ENCODE assay signal across 1 cellular context in the genomic region with DNA sequence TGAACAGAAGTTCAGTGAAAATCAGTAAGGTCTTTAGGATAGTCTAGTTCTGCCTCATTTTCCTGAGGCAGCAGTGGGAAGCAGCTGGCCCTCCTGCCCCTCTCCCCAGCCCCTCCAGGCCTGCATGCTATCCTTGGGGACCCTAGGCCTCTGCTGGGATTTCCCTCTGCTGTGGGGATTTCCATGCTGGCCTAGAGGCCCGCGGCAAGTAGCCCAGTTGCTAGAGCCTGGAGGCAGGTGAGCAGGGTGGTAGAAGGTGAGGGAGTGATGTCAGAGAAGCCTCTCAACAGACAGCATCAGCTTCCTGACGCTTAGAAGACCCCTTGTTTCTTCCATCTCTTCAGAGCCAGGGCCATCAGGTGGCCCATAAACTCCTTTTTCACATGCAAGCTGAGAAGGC.
TF ChIP-seq lines count a peak whose summit lies in the region.

No MANE protein-coding gene starts in this region.

TF ChIP-seq in WTC11, 78 proteins besides CTCF, POLR2A, EP300 and RAD21 (continued from another document):
- TF ChIP-seq, protein P1, sequence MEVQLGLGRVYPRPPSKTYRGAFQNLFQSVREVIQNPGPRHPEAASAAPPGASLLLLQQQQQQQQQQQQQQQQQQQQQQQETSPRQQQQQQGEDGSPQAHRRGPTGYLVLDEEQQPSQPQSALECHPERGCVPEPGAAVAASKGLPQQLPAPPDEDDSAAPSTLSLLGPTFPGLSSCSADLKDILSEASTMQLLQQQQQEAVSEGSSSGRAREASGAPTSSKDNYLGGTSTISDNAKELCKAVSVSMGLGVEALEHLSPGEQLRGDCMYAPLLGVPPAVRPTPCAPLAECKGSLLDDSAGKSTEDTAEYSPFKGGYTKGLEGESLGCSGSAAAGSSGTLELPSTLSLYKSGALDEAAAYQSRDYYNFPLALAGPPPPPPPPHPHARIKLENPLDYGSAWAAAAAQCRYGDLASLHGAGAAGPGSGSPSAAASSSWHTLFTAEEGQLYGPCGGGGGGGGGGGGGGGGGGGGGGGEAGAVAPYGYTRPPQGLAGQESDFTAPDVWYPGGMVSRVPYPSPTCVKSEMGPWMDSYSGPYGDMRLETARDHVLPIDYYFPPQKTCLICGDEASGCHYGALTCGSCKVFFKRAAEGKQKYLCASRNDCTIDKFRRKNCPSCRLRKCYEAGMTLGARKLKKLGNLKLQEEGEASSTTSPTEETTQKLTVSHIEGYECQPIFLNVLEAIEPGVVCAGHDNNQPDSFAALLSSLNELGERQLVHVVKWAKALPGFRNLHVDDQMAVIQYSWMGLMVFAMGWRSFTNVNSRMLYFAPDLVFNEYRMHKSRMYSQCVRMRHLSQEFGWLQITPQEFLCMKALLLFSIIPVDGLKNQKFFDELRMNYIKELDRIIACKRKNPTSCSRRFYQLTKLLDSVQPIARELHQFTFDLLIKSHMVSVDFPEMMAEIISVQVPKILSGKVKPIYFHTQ (CRISPR knock-in tag; IDR thresholded peaks at IDR 0.05) = no peak
- TF ChIP-seq GRHL2 (CRISPR knock-in tag; IDR thresholded peaks at IDR 0.05; ENCODE audit: insufficient replicate concordance, severe bottlenecking) (no peak), SP1 (CRISPR knock-in tag; conservative IDR thresholded peaks at IDR 0.05) (no peak), NR3C1 (CRISPR knock-in tag; conservative IDR thresholded peaks at IDR 0.05; ENCODE audit: low read depth) (no peak), NFATC4 (CRISPR knock-in tag; IDR thresholded peaks at IDR 0.05) (no peak), FOXK1 (CRISPR knock-in tag; IDR thresholded peaks at IDR 0.05) (no peak), NFE2L1 (CRISPR knock-in tag; IDR thresholded peaks at IDR 0.05) (no peak), ZNF138 (CRISPR knock-in tag; conservative IDR thresholded peaks at IDR 0.05) (no peak), ZNF416 (CRISPR knock-in tag; IDR thresholded peaks at IDR 0.05) (no peak)
- TF ChIP-seq, protein P2, sequence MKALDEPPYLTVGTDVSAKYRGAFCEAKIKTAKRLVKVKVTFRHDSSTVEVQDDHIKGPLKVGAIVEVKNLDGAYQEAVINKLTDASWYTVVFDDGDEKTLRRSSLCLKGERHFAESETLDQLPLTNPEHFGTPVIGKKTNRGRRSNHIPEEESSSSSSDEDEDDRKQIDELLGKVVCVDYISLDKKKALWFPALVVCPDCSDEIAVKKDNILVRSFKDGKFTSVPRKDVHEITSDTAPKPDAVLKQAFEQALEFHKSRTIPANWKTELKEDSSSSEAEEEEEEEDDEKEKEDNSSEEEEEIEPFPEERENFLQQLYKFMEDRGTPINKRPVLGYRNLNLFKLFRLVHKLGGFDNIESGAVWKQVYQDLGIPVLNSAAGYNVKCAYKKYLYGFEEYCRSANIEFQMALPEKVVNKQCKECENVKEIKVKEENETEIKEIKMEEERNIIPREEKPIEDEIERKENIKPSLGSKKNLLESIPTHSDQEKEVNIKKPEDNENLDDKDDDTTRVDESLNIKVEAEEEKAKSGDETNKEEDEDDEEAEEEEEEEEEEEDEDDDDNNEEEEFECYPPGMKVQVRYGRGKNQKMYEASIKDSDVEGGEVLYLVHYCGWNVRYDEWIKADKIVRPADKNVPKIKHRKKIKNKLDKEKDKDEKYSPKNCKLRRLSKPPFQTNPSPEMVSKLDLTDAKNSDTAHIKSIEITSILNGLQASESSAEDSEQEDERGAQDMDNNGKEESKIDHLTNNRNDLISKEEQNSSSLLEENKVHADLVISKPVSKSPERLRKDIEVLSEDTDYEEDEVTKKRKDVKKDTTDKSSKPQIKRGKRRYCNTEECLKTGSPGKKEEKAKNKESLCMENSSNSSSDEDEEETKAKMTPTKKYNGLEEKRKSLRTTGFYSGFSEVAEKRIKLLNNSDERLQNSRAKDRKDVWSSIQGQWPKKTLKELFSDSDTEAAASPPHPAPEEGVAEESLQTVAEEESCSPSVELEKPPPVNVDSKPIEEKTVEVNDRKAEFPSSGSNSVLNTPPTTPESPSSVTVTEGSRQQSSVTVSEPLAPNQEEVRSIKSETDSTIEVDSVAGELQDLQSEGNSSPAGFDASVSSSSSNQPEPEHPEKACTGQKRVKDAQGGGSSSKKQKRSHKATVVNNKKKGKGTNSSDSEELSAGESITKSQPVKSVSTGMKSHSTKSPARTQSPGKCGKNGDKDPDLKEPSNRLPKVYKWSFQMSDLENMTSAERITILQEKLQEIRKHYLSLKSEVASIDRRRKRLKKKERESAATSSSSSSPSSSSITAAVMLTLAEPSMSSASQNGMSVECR (CRISPR knock-in tag; IDR thresholded peaks at IDR 0.05; ENCODE audit: borderline replicate concordance) = no peak
- TF ChIP-seq, protein P3, sequence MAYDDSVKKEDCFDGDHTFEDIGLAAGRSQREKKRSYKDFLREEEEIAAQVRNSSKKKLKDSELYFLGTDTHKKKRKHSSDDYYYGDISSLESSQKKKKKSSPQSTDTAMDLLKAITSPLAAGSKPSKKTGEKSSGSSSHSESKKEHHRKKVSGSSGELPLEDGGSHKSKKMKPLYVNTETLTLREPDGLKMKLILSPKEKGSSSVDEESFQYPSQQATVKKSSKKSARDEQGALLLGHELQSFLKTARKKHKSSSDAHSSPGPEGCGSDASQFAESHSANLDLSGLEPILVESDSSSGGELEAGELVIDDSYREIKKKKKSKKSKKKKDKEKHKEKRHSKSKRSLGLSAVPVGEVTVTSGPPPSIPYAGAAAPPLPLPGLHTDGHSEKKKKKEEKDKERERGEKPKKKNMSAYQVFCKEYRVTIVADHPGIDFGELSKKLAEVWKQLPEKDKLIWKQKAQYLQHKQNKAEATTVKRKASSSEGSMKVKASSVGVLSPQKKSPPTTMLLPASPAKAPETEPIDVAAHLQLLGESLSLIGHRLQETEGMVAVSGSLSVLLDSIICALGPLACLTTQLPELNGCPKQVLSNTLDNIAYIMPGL (CRISPR knock-in tag; IDR thresholded peaks at IDR 0.05) = no peak
- TF ChIP-seq, protein P4, sequence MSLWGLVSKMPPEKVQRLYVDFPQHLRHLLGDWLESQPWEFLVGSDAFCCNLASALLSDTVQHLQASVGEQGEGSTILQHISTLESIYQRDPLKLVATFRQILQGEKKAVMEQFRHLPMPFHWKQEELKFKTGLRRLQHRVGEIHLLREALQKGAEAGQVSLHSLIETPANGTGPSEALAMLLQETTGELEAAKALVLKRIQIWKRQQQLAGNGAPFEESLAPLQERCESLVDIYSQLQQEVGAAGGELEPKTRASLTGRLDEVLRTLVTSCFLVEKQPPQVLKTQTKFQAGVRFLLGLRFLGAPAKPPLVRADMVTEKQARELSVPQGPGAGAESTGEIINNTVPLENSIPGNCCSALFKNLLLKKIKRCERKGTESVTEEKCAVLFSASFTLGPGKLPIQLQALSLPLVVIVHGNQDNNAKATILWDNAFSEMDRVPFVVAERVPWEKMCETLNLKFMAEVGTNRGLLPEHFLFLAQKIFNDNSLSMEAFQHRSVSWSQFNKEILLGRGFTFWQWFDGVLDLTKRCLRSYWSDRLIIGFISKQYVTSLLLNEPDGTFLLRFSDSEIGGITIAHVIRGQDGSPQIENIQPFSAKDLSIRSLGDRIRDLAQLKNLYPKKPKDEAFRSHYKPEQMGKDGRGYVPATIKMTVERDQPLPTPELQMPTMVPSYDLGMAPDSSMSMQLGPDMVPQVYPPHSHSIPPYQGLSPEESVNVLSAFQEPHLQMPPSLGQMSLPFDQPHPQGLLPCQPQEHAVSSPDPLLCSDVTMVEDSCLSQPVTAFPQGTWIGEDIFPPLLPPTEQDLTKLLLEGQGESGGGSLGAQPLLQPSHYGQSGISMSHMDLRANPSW (CRISPR knock-in tag; conservative IDR thresholded peaks at IDR 0.05; ENCODE audit: low read depth) = no peak
- TF ChIP-seq, protein P5, sequence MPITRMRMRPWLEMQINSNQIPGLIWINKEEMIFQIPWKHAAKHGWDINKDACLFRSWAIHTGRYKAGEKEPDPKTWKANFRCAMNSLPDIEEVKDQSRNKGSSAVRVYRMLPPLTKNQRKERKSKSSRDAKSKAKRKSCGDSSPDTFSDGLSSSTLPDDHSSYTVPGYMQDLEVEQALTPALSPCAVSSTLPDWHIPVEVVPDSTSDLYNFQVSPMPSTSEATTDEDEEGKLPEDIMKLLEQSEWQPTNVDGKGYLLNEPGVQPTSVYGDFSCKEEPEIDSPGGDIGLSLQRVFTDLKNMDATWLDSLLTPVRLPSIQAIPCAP (CRISPR knock-in tag; IDR thresholded peaks at IDR 0.05) = no peak
